Comparison of ENCODE assay signal across 17 cellular contexts in the genomic region with DNA sequence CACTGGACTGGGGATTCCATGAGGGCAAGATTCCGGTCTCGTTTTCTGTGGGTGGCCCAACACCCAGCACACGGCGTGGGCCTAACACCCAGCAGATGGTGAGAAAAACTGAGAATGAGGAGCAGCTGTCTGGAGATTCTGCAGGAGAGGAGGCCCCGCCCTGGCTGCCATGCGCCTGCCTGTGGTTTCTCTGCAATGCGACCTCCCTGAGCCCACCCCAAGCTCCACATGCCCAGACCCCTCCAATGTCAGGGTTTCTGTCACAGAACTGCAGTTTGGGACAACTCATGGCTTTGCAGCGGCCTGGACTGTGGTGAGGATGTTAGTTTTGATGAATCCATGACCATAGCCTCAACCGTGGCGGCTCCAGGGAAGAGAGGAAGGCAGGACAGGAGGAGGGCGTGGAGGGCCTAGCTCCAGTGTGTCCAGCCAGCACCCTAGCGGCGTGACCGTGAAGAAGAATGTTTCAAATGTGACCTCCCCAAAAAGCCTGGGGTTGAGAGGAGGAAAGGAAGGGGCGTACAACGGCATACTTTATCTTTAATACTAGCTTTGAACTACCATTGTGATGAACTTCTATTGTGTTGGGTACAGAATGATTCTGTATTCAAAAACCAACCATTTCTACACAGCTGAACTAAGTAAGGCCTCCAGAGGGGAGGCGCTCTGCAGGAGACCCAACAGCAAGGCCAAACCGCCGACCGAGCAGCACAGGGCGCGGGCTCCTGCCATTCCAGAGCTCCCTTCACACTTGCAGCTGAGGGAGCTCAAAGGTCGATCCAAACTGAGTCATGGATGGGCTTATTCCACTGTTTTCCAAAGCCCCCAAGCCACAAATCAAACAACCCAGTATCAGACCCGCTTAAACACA. TPM values are rescaled to one million over a fixed set of nuclear protein-coding genes. Genes with fewer than 3 reads are reported as not detected.
DNase-seq lines count a peak whose midpoint lies in the region; FAIRE-seq and TF ChIP-seq lines count a peak whose summit lies in the region.
"Had no signal": no experiment of that assay in that cellular context is flagged by ENCODE, and none has a peak within 500 bp of the region (broad histone marks: within the 10 kb centered on the region; RNA-seq: fewer than 3 reads in every experiment).

No MANE protein-coding gene starts in this region.

- peak overlapping the region; percentile 31 for H3K27ac Mint-ChIP-seq in MCF 10A (ENCODE audit: low read depth, unreplicated experiment)
- peak overlapping the region; percentile 90 to 99 (median 98) for H3K27ac Mint-ChIP-seq in nephron
- H3K27ac Mint-ChIP-seq: stimulated activated naive CD8-positive, alpha-beta T cell treated with anti-CD3 and anti-CD28 coated beads, Interleukin-15, amount 100 ng/mL, for 72 hours had no signal

- H3K27ac ChIP-seq in breast epithelium, result peak overlapping the region in 1 of 2 donors; percentile 52
- H3K27ac ChIP-seq: VCaP had no signal

- no peak for TF ChIP-seq POLR2A in breast epithelium (IDR thresholded peaks at IDR 0.05)
- no peak for TF ChIP-seq POLR2A in GM12891 (IDR thresholded peaks at IDR 0.05; ENCODE audit: low read depth, low read length)

- FAIRE-seq in bronchial epithelial cell (lab: Jason Lieb, UNC) (peak; percentile 47), GM12891 (lab: Jason Lieb, UNC) (no peak)
- FAIRE-seq: islet of Langerhans had no signal

- CTCF ChIA-PET in MCF 10A (lab: Yijun Ruan, JAX), result interaction anchor here (0.6 to 5.2 kb wide), 7 partner anchors 9 to 1656 kb away, joined by 3 to 38 read pairs (median 4); no protein-coding TSS in a partner anchor

- TF ChIP-seq CTCF in MCF 10A (IDR thresholded peaks at IDR 0.05; ENCODE audit: unreplicated experiment) (no peak), breast epithelium (IDR thresholded peaks at IDR 0.05) (no peak), bronchial epithelial cell (IDR thresholded peaks at IDR 0.05; ENCODE audit: insufficient read depth, low read length, severe bottlenecking) (no peak), nephron (IDR thresholded peaks at IDR 0.05; ENCODE audit: unreplicated experiment in 3 of 3) (no peak)

- H3K4me3 ChIP-seq in breast epithelium (no peak overlapping the region), bronchial epithelial cell (ENCODE audit: low read depth, low read length) (no peak overlapping the region)

- POLR2A ChIA-PET in MCF 10A (lab: Yijun Ruan, JAX), result interaction anchor here (0.7 to 2.5 kb wide), 4 partner anchors 9 to 50 kb away, joined by 4 to 10 read pairs (median 6); no protein-coding TSS in a partner anchor

- peaks cover 11% of the 10 kb centered on the region for H3K4me1 Mint-ChIP-seq in MCF 10A (ENCODE audit: insufficient read depth, unreplicated experiment)
- peaks cover 53% of the 10 kb centered on the region for H3K4me1 Mint-ChIP-seq in nephron
- H3K4me1 Mint-ChIP-seq: central memory CD8-positive, alpha-beta T cell had no signal

- intact Hi-C loops in MCF 10A (cut with micrococcal nuclease) (loop anchor here (5.0 kb wide), 1 partner anchor 34 kb away; no protein-coding TSS in a partner anchor), breast epithelium (cut with DNase I; ENCODE audit: low total_unique reads) (no loop called here)

- H3K36me3 ChIP-seq in breast epithelium (no peaks in the 10 kb centered on the region), bronchial epithelial cell (ENCODE audit: control insufficient read depth, insufficient read depth, low read length) (peaks cover 2% of the 10 kb centered on the region)

- no peaks in the 10 kb centered on the region for H3K4me1 ChIP-seq in breast epithelium

- H3K27me3 ChIP-seq in breast epithelium (no peaks in the 10 kb centered on the region), bronchial epithelial cell (ENCODE audit: control insufficient read depth, insufficient read depth, low read length) (no peaks in the 10 kb centered on the region)

- H3K36me3 Mint-ChIP-seq in MCF 10A (ENCODE audit: insufficient read depth, unreplicated experiment) (peaks cover 17% of the 10 kb centered on the region), nephron (ENCODE audit: low read depth) (peaks cover 52% of the 10 kb centered on the region)

- no peaks in the 10 kb centered on the region for H3K9me3 ChIP-seq in breast epithelium

- DNase-seq in MCF 10A (ENCODE audit: unreplicated experiment) (no peak), breast epithelium (ENCODE audit: low spot score in 2 of 2) (no peak), bronchial epithelial cell (ENCODE audit: low read depth) (no peak), ureter (ENCODE audit: low spot score) (peak; percentile 37), GM12891 (ENCODE audit: insufficient read length, low spot score) (no peak), GM19240 (ENCODE audit: insufficient read length, low spot score) (no peak)
- no peak for DNase-seq in activated T-cell treated with anti-CD3 and anti-CD28 coated beads, Interleukin-2, amount 50 U/mL, for 1 hour
- DNase-seq: activated effector memory CD4-positive, alpha-beta T cell treated with Interleukin-2 at 50 U/mL for 16 hours; Karpas-422; NCI-H345; occipital lobe; stimulated activated CD4-positive, alpha-beta T cell treated with anti-CD3 and anti-CD28 coated beads, Interleukin-4, amount 100 ng/mL, for 24 hours; stimulated activated naive CD8-positive, alpha-beta T cell treated with anti-CD3 and anti-CD28 coated beads, Interleukin-15, amount 100 ng/mL, for 72 hours had no signal

- H3K9me3 Mint-ChIP-seq in MCF 10A (ENCODE audit: unreplicated experiment), result no peaks in the 10 kb centered on the region
- peaks cover 4% of the 10 kb centered on the region for H3K9me3 Mint-ChIP-seq in nephron
- H3K9me3 Mint-ChIP-seq: stimulated activated naive CD8-positive, alpha-beta T cell treated with anti-CD3 and anti-CD28 coated beads, Interleukin-15, amount 100 ng/mL, for 72 hours had no signal

- no TSS peak for BruUV-seq in MCF 10A (replicated peaks; lab: Mats Ljungman, UMichigan)

- H3K27me3 Mint-ChIP-seq in MCF 10A (ENCODE audit: insufficient read depth, unreplicated experiment), result no peaks in the 10 kb centered on the region
- peaks cover 1% of the 10 kb centered on the region for H3K27me3 Mint-ChIP-seq in nephron (ENCODE audit: low read depth)

- H3K4me3 Mint-ChIP-seq in MCF 10A (ENCODE audit: unreplicated experiment), result no peak overlapping the region
- H3K4me3 Mint-ChIP-seq in nephron, result peak overlapping the region; percentile 98 to 100 (median 100)
- H3K4me3 Mint-ChIP-seq: central memory CD8-positive, alpha-beta T cell; stimulated activated naive CD8-positive, alpha-beta T cell treated with anti-CD3 and anti-CD28 coated beads, Interleukin-15, amount 100 ng/mL, for 72 hours had no signal

TF ChIP-seq in GM12891, 5 proteins besides CTCF, POLR2A, EP300 and RAD21:
- TF ChIP-seq SPI1 (IDR thresholded peaks at IDR 0.05; ENCODE audit: low read depth, low read length) (no peak), POLR2AphosphoS5 (IDR thresholded peaks at IDR 0.05; ENCODE audit: low read depth, low read length) (no peak), PAX5 (IDR thresholded peaks at IDR 0.05; ENCODE audit: insufficient read depth, low read length, severe bottlenecking) (no peak), TAF1 (IDR thresholded peaks at IDR 0.05; ENCODE audit: low read depth, low read length) (no peak), POU2F2 (IDR thresholded peaks at IDR 0.05; ENCODE audit: low read depth, low read length) (no peak)

RNA-seq across cellular contexts. Expression of a gene that starts 3.4 kb away (rescaled TPM):
- total RNA-seq in MCF 10A (2022) (96.1 and 114 TPM in 2 replicates), breast epithelium (100 to 1,000 TPM in 1 of 3 donors, 10 to 100 TPM in 2; 42.4 to 108 (median 64.2) TPM), bronchial epithelial cell (29.2 and 34.0 TPM in 2 replicates), ureter (20.2 TPM)
- 8.3 TPM for polyA plus RNA-seq in GM12891 (2012; ENCODE audit: low read depth, missing spikeins)
